9 cellular contexts compared by ENCODE assay signal in the genomic region with DNA sequence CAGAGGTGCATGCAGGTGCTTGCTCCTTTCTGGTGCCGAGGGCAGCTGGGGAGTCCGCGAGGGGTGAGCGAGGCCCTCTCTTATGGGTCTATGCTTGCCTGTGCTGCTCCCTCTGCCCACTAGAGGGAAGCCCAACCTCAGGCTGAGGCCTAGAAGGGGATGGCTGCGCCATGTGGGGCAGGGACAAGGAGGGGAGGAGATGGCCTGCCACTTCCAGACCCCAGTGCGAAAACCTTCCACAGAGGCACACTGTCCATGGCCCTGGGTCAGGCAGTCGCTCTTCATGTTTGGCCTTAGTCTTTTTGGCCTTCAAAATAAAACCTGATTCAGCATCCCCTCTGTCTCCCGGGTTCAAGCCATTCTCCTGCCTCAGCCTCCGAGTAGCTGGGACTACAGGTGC. TPM values are rescaled to one million over a fixed set of nuclear protein-coding genes. Genes with fewer than 3 reads are reported as not detected.
DNase-seq lines count a peak whose midpoint lies in the region; ATAC-seq, FAIRE-seq and TF ChIP-seq lines count a peak whose summit lies in the region.
"Had no signal": no experiment of that assay in that cellular context is flagged by ENCODE, and none has a peak within 500 bp of the region (broad histone marks: within the 10 kb centered on the region; RNA-seq: fewer than 3 reads in every experiment).

No MANE protein-coding gene starts in this region.

- H3K4me3 ChIP-seq in transverse colon = no peak overlapping the region

- in situ Hi-C loops in transverse colon (cut with MboI; ENCODE audit: low pct_ligation_motif_present in 1 of 4, low pct_unique_long_range_greater_than_20kb in 1 of 4, low sequenced_read_pairs in 3 of 4) = loop anchor here in 2 of 4 donors (10.0 to 25.0 kb wide), 2 partner anchors 62 to 229 kb away; a partner anchor contains a TSS

- no peaks in the 10 kb centered on the region for H3K9me3 ChIP-seq in transverse colon

- DNase-seq in KG1 (lab: John Stamatoyannopoulos, UW) = peak; percentile 28
- peak; percentile 40 for DNase-seq in RCC 7860 (ENCODE audit: low spot score)
- peak; percentile 13 to 27 for DNase-seq in activated T-helper 1 cell treated with anti-CD3 and anti-CD28 coated beads, Interleukin-2, amount 50 U/mL, for 16 hours (ENCODE audit: low read depth in 1 of 2, low spot score in 1 of 2)
- DNase-seq in fibroblast of the conjunctiva (ENCODE audit: low read depth) = peak; percentile 20
- DNase-seq in osteocyte (ENCODE audit: extremely low spot score, unreplicated experiment) = no peak
- peak; percentile 60 for DNase-seq in transverse colon

- peaks cover 22% of the 10 kb centered on the region for H3K27me3 ChIP-seq in transverse colon

- ATAC-seq in GM19324 (IDR thresholded peaks at IDR 0.05; ENCODE audit: low FRiP score, unreplicated experiment) = no peak

- H3K4me3 Mint-ChIP-seq in osteocyte (ENCODE audit: unreplicated experiment) = no peak overlapping the region

- H3K27ac Mint-ChIP-seq in osteocyte (ENCODE audit: unreplicated experiment) = no peak overlapping the region

- no peak for TF ChIP-seq EP300 in transverse colon (IDR thresholded peaks at IDR 0.05; ENCODE audit: low read depth)

- intact Hi-C loops in transverse colon (cut with DNase I; ENCODE audit: low total_unique reads) = no loop called here

- H3K4me1 ChIP-seq in transverse colon = no peaks in the 10 kb centered on the region

- H3K9me3 Mint-ChIP-seq in osteocyte (ENCODE audit: unreplicated experiment) = no peaks in the 10 kb centered on the region

- no peaks in the 10 kb centered on the region for H3K36me3 ChIP-seq in transverse colon

- peaks cover 16% of the 10 kb centered on the region for H3K27me3 Mint-ChIP-seq in osteocyte (ENCODE audit: unreplicated experiment)

- H3K36me3 Mint-ChIP-seq in osteocyte (ENCODE audit: unreplicated experiment) = no peaks in the 10 kb centered on the region

- TF ChIP-seq CTCF in GM12873 (IDR thresholded peaks at IDR 0.05; ENCODE audit: insufficient read depth, low read depth, low read length, missing control alignments) (peak; percentile 97), osteocyte (IDR thresholded peaks at IDR 0.05) (peak; percentile 84), transverse colon (IDR thresholded peaks at IDR 0.05) (peak; percentile 66 to 80 (median 76))

- no peak overlapping the region for H3K27ac ChIP-seq in transverse colon

- H3K4me1 Mint-ChIP-seq in osteocyte (ENCODE audit: unreplicated experiment) = no peaks in the 10 kb centered on the region

- no peak for TF ChIP-seq POLR2A in transverse colon (IDR thresholded peaks at IDR 0.05)

- WGBS in transverse colon (ENCODE audit: low coverage in 1 of 2), 2 donors = 45% methylated on average over 9 of the region's 9 CpGs; no CpG with 5 or more reads in 1 of the 2 donors

- FAIRE-seq in RCC 7860 (lab: Jason Lieb, UNC) = no peak
- FAIRE-seq: islet of Langerhans had no signal

RNA-seq across cellular contexts. Expression of a gene that starts 14.0 kb away (rescaled TPM):
- total RNA-seq in osteocyte (not detected in 2 replicates), transverse colon (not detected)

RNA-seq across cellular contexts. Expression of a gene that starts 44.7 kb away (rescaled TPM):
- not detected in 2 replicates for total RNA-seq in osteocyte
- not detected for total RNA-seq in transverse colon

RNA-seq across cellular contexts. Expression of a gene that starts 44.9 kb away (rescaled TPM):
- total RNA-seq in osteocyte (192 and 193 TPM in 2 replicates), transverse colon (100 to 1,000 TPM in 2 of 4 donors, 10 to 100 TPM in 2; 55.1 to 145 (median 90.7) TPM)
